16 cellular contexts compared by ENCODE assay signal in genomic region chr12:27081668-27082091, GRCh38. TPM values are rescaled to one million over a fixed set of nuclear protein-coding genes. Genes with fewer than 3 reads are reported as not detected.
DNase-seq lines count a peak whose midpoint lies in the region; ATAC-seq and TF ChIP-seq lines count a peak whose summit lies in the region.
"Had no signal": no experiment of that assay in that cellular context is flagged by ENCODE, and none has a peak within 500 bp of the region (broad histone marks: within the 10 kb centered on the region; RNA-seq: fewer than 3 reads in every experiment).

No MANE protein-coding gene starts in this region.

- intact Hi-C loops in CD8-positive, alpha-beta T cell (cut with DNase I, micrococcal nuclease) = no loop called here

- no peak overlapping the region for H3K4me3 Mint-ChIP-seq in WTC11
- no peak overlapping the region for H3K4me3 Mint-ChIP-seq in CD8-positive, alpha-beta T cell
- H3K4me3 Mint-ChIP-seq: CD4-positive, alpha-beta T cell had no signal

- H3K27ac Mint-ChIP-seq in WTC11 = no peak overlapping the region
- no peak overlapping the region for H3K27ac Mint-ChIP-seq in CD8-positive, alpha-beta T cell
- H3K27ac Mint-ChIP-seq: CD4-positive, alpha-beta T cell had no signal

- H3K27me3 Mint-ChIP-seq in WTC11 (ENCODE audit: low read depth) = no peaks in the 10 kb centered on the region
- no peaks in the 10 kb centered on the region for H3K27me3 Mint-ChIP-seq in CD8-positive, alpha-beta T cell (ENCODE audit: low read depth)
- H3K27me3 Mint-ChIP-seq: CD4-positive, alpha-beta T cell had no signal

- H3K36me3 Mint-ChIP-seq in WTC11 = no peaks in the 10 kb centered on the region
- peaks cover 24% of the 10 kb centered on the region for H3K36me3 Mint-ChIP-seq in CD8-positive, alpha-beta T cell

- H3K9me3 ChIP-seq in BE2C = no peaks in the 10 kb centered on the region
- no peaks in the 10 kb centered on the region for H3K9me3 ChIP-seq in CD8-positive, alpha-beta T cell (ENCODE audit: low read length)
- H3K9me3 ChIP-seq: esophagus muscularis mucosa had no signal

- H3K27ac ChIP-seq in CD8-positive, alpha-beta T cell (ENCODE audit: low read depth, low read length) = no peak overlapping the region
- H3K27ac ChIP-seq: esophagus muscularis mucosa, HL-60 had no signal

- no peaks in the 10 kb centered on the region for H3K4me1 Mint-ChIP-seq in WTC11
- H3K4me1 Mint-ChIP-seq in CD8-positive, alpha-beta T cell (ENCODE audit: low read depth) = peaks cover 3% of the 10 kb centered on the region

- ATAC-seq in WTC11 = peak; percentile 97
- no peak for ATAC-seq in CD8-positive, alpha-beta T cell
- ATAC-seq: left lobe of liver had no signal

- H3K4me3 ChIP-seq in BE2C (ENCODE audit: low read depth, low read length) = no peak overlapping the region
- H3K4me3 ChIP-seq in HFF-Myc (replicated peaks; ENCODE audit: low read depth, low read length) = no peak overlapping the region
- H3K4me3 ChIP-seq in CD8-positive, alpha-beta T cell (ENCODE audit: low read depth, low read length) = no peak overlapping the region
- H3K4me3 ChIP-seq: esophagus muscularis mucosa had no signal

- CTCF ChIA-PET in WTC11 (lab: Charles Lee) = interaction anchor here (0.9 to 1.4 kb wide), 4 partner anchors 60 to 223 kb away, joined by 3 to 5 read pairs (median 3); partner anchors contain the start of gene MED21
- CTCF ChIA-PET in CD8-positive, alpha-beta T cell (lab: Charles Lee) = no interaction called here

- peaks cover 4% of the 10 kb centered on the region; the same call in 1 of the 2 replicates for H3K9me3 Mint-ChIP-seq in WTC11
- H3K9me3 Mint-ChIP-seq in CD8-positive, alpha-beta T cell = peaks cover 2% of the 10 kb centered on the region
- H3K9me3 Mint-ChIP-seq: CD4-positive, alpha-beta T cell had no signal

- no peaks in the 10 kb centered on the region for H3K4me1 ChIP-seq in BE2C
- no peaks in the 10 kb centered on the region for H3K4me1 ChIP-seq in CD8-positive, alpha-beta T cell (ENCODE audit: insufficient read depth, low read length)

- no peaks in the 10 kb centered on the region for H3K27me3 ChIP-seq in BE2C
- no peaks in the 10 kb centered on the region for H3K27me3 ChIP-seq in CD8-positive, alpha-beta T cell (ENCODE audit: insufficient read depth, low read length)
- H3K27me3 ChIP-seq: esophagus muscularis mucosa had no signal

- no peaks in the 10 kb centered on the region for H3K36me3 ChIP-seq in BE2C
- no peaks in the 10 kb centered on the region for H3K36me3 ChIP-seq in CD8-positive, alpha-beta T cell (ENCODE audit: insufficient read depth, low read length)
- H3K36me3 ChIP-seq: esophagus muscularis mucosa had no signal

- DNase-seq in BE2C = peak; percentile 12
- no peak for DNase-seq in HFF-Myc (ENCODE audit: extremely low read depth, low read depth)
- DNase-seq in WTC11 (ENCODE audit: low spot score) = peak; percentile 25
- peak; percentile 42 for DNase-seq in iPS-NIHi11 (ENCODE audit: low spot score)
- no peak for DNase-seq in CD8-positive, alpha-beta T cell
- no peak for DNase-seq in NAMALWA (ENCODE audit: low spot score)
- DNase-seq in NCI-H2171 treated with DMSO at 0.1 percent for 48 hours (lab: John Stamatoyannopoulos, UW) = no peak
- no peak for DNase-seq in C1 segment of cervical spinal cord (lab: John Stamatoyannopoulos, UW)
- DNase-seq: CD4-positive, alpha-beta T cell; NCI-H187; stimulated activated CD4-positive, alpha-beta T cell treated with anti-CD3 and anti-CD28 coated beads, Interleukin-4, amount 100 ng/mL, for 24 hours had no signal

- peak; percentile 23 for TF ChIP-seq CTCF in BE2C (IDR thresholded peaks at IDR 0.05; ENCODE audit: low read depth, low read length)
- TF ChIP-seq CTCF in HFF-Myc (IDR thresholded peaks at IDR 0.05; ENCODE audit: low read depth, low read length, missing control alignments) = peak; percentile 25
- TF ChIP-seq CTCF in WTC11 (IDR thresholded peaks at IDR 0.05) = no peak
- TF ChIP-seq CTCF in CD8-positive, alpha-beta T cell (IDR thresholded peaks at IDR 0.05) = no peak

- POLR2A ChIA-PET in WTC11 (lab: Charles Lee) = no interaction called here
- POLR2A ChIA-PET in CD8-positive, alpha-beta T cell (lab: Charles Lee) = no interaction called here

TF ChIP-seq in WTC11, 78 proteins besides CTCF, POLR2A, EP300 and RAD21:
- TF ChIP-seq, protein P1, sequence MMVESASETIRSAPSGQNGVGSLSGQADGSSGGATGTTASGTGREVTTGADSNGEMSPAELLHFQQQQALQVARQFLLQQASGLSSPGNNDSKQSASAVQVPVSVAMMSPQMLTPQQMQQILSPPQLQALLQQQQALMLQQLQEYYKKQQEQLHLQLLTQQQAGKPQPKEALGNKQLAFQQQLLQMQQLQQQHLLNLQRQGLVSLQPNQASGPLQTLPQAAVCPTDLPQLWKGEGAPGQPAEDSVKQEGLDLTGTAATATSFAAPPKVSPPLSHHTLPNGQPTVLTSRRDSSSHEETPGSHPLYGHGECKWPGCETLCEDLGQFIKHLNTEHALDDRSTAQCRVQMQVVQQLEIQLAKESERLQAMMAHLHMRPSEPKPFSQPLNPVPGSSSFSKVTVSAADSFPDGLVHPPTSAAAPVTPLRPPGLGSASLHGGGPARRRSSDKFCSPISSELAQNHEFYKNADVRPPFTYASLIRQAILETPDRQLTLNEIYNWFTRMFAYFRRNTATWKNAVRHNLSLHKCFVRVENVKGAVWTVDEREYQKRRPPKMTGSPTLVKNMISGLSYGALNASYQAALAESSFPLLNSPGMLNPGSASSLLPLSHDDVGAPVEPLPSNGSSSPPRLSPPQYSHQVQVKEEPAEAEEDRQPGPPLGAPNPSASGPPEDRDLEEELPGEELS (CRISPR knock-in tag; IDR thresholded peaks at IDR 0.05) = no peak
- TF ChIP-seq JUN (CRISPR knock-in tag; IDR thresholded peaks at IDR 0.05) (no peak), E2F1 (CRISPR knock-in tag; IDR thresholded peaks at IDR 0.05) (no peak), PRRX2 (CRISPR knock-in tag; IDR thresholded peaks at IDR 0.05) (no peak)
- TF ChIP-seq, protein P2, sequence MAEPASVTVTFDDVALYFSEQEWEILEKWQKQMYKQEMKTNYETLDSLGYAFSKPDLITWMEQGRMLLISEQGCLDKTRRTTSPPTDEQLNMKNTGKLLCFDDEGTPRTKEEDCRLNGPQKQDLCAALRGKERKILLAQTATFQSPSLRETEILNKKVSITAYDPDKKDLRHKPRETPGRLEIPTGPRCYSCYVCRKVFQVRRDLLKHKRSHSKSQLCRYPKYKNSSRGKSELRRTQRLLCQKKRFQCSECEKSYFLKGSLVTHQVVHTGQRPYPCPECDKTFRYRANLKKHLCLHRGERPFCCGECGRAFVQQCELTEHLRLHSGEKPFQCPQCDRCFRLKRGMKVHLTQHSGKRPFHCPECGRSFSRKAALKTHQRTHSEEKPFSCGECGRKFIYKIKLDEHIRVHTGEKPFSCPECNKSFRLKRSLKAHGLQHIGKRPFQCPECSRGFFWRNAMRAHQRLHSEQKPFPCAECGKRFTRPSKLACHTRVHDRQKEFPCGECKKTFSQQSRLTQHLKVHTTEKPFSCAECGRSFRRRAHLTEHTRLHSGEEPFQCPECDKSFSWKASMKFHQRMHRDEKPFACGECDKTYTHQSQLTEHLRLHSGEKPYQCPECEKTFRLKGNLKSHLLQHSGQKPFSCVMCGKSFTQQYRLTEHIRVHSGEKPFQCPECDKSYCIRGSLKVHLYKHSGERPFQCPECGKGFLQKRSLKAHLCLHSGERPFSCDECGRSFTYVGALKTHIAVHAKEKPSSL (CRISPR knock-in tag; conservative IDR thresholded peaks at IDR 0.05) = no peak

RNA-seq across cellular contexts. Expression of gene C12orf71, which starts 0.7 kb away (rescaled TPM):
- not detected for polyA plus RNA-seq in BE2C (2012; ENCODE audit: insufficient read depth, insufficient read length, low read depth)
- total RNA-seq in WTC11 (2021) = not detected in 3 replicates
- total RNA-seq in CD8-positive, alpha-beta T cell = not detected
- total RNA-seq: astrocyte; CD4-positive, alpha-beta T cell; esophagus muscularis mucosa; left lobe of liver; subcutaneous adipose tissue had no signal

RNA-seq across cellular contexts. Expression of gene MED21, which starts 59.3 kb away (rescaled TPM):
- polyA plus RNA-seq in BE2C (2012; ENCODE audit: insufficient read depth, insufficient read length, low read depth) = 20.7 TPM
- 52.8 to 56.8 TPM (median 56.1 TPM) in 3 replicates for total RNA-seq in WTC11 (2021)
- 100 to 1,000 TPM; 102 to 109 TPM for total RNA-seq in CD8-positive, alpha-beta T cell

Comparison
In these comparisons a context has a peak if more than half of its experiments do, and no peak if none do; other contexts are left out.
1. DNase-seq: peak in BE2C (single experiment), WTC11 (single experiment) and iPS-NIHi11 (single experiment); none in HFF-Myc (single experiment), CD8-positive, alpha-beta T cell (0 of 7), NAMALWA (single experiment), NCI-H2171 treated with DMSO at 0.1 percent for 48 hours (single experiment) and C1 segment of cervical spinal cord (0 of 14).
2. CTCF ChIP-seq: peak in BE2C (single experiment) and HFF-Myc (single experiment); none in WTC11 (single experiment) and CD8-positive, alpha-beta T cell (single experiment).